1 cellular context compared by ENCODE assay signal in the genomic region with DNA sequence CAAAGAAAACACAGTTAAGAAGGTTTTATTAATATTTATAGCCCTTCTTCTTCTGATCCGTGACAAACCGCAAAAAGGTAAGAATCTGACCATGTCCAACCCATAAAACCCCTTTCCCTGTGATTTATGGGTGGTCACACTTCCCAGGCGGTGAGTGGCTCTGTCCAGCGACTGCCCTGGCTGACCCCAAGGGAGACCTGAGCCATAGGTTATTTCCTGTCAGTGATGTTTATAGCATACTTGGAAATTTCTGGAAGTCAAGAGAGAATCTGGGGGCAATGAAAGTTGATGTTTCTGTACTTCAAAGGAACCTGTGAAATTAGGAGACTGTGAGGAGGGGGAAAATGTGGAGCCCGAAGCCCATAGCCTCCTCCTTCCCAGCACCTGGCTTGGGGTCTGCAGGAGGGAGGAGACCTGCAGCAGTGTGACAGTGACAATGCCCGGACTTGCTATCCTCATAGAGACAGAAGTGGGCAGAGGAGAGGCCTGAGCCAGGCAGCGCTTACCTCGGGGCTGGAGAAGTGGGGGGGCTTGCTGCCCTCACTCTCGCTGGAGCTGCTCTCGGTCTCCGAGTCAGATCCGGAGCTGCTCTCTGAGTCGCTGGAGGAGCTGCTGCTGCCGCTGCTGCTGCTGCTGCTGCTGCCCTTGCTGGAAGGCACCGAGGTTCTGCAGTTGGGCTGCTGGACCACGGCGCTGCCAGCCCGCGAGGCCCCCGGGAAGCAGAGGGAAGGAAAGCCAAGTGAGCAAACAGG.
TF ChIP-seq lines count a peak whose summit lies in the region.

No MANE protein-coding gene starts in this region.

TF ChIP-seq in HEK293, 187 proteins besides CTCF, POLR2A, EP300 and RAD21 (continued from another document):
- TF ChIP-seq REST (tag by site-specific recombination; IDR thresholded peaks at IDR 0.05) (0 out of 2 replicates have a peak, but pooled peaks have one; percentile 33), SP2 (tag by site-specific recombination; IDR thresholded peaks at IDR 0.05) (no peak), ZNF223 (tag by site-specific recombination; IDR thresholded peaks at IDR 0.05) (no peak)
